In genomic region chr9:13487936-13488335, GRCh38 we compare ENCODE assay signal across 30 cellular contexts.
"Had no signal": no experiment of that assay in that cellular context is flagged by ENCODE, and none has a peak within 500 bp of the region (broad histone marks: within the 10 kb centered on the region; RNA-seq: fewer than 3 reads in every experiment).

No MANE protein-coding gene starts in this region.

- H3K36me3 ChIP-seq: adrenal gland, gastrocnemius medialis, left lung, lower lobe of right lung, neutrophil, upper lobe of left lung, vagina had no signal

- H3K9me3 Mint-ChIP-seq: brain, nephron progenitor cell had no signal

- H3K4me3 Mint-ChIP-seq: activated naive CD4-positive, alpha-beta T cell treated with anti-CD3 and anti-CD28 coated beads for 36 hours; activated naive CD8-positive, alpha-beta T cell treated with anti-CD3 and anti-CD28 coated beads for 36 hours; brain; effector memory CD8-positive, alpha-beta T cell; nephron progenitor cell; T-helper 2 cell treated with Interferon-gamma antibody and Interleukin-4, amounts not matched to agents 5 μg/mL and 100 μg/mL, for 36 hours had no signal

- H3K27me3 Mint-ChIP-seq: activated naive CD8-positive, alpha-beta T cell treated with anti-CD3 and anti-CD28 coated beads for 36 hours; brain; effector memory CD8-positive, alpha-beta T cell; progenitor cell of endocrine pancreas had no signal

- H3K4me1 Mint-ChIP-seq: activated naive CD8-positive, alpha-beta T cell treated with anti-CD3 and anti-CD28 coated beads for 36 hours had no signal

- H3K9me3 ChIP-seq: adrenal gland, gastrocnemius medialis, left lung, lower lobe of right lung, mucosa of descending colon, neutrophil, upper lobe of left lung, vagina had no signal

- H3K27ac Mint-ChIP-seq: activated naive CD4-positive, alpha-beta T cell treated with anti-CD3 and anti-CD28 coated beads for 36 hours; activated naive CD8-positive, alpha-beta T cell treated with anti-CD3 and anti-CD28 coated beads for 36 hours; brain; effector memory CD8-positive, alpha-beta T cell; nephron progenitor cell; progenitor cell of endocrine pancreas; T-helper 2 cell treated with Interferon-gamma antibody and Interleukin-4, amounts not matched to agents 5 μg/mL and 100 μg/mL, for 36 hours had no signal

- H3K4me3 ChIP-seq: adrenal gland, coronary artery, dorsolateral prefrontal cortex, gastrocnemius medialis, left lung, lower lobe of right lung, mucosa of descending colon, upper lobe of left lung, vagina had no signal

- H3K27ac ChIP-seq: adrenal gland, coronary artery, dorsolateral prefrontal cortex, left lung, lower lobe of right lung, neutrophil, upper lobe of left lung, vagina had no signal

- DNase-seq: activated CD4-positive, alpha-beta T cell treated with anti-CD3 and anti-CD28 coated beads for 4 hours; activated CD4-positive, alpha-beta T cell treated with anti-CD3 and anti-CD28 coated beads, Interleukin-2, amount 50 U/mL, for 4 hours; activated effector memory CD4-positive, alpha-beta T cell treated with Interleukin-2 at 50 U/mL for 16 hours; activated naive CD4-positive, alpha-beta T cell treated with anti-CD3 and anti-CD28 coated beads for 36 hours; activated naive CD8-positive, alpha-beta T cell treated with anti-CD3 and anti-CD28 coated beads for 36 hours; adrenal gland; aorta; dorsolateral prefrontal cortex; effector memory CD8-positive, alpha-beta T cell; erythroblast; gastrocnemius medialis; head of caudate nucleus; hippocampal formation; kidney; left lung; lower lobe of right lung; mesendoderm; mucosa of descending colon; nephron progenitor cell; right cardiac atrium; stimulated activated CD4-positive, alpha-beta T cell treated with anti-CD3 and anti-CD28 coated beads, Interleukin-2, amount 100 ng/mL, for 48 hours; stimulated activated naive CD8-positive, alpha-beta T cell treated with anti-CD3 and anti-CD28 coated beads, Interleukin-15, Interleukin-2, amounts not matched to agents 100 U/mL and 50 U/mL, for 24 hours; T-helper 1 cell; upper lobe of left lung had no signal

- H3K27me3 ChIP-seq: adrenal gland, dorsolateral prefrontal cortex, gastrocnemius medialis, left lung, neutrophil, upper lobe of left lung, vagina had no signal

- H3K4me1 ChIP-seq: adrenal gland, left lung had no signal

- H3K36me3 Mint-ChIP-seq: activated naive CD8-positive, alpha-beta T cell treated with anti-CD3 and anti-CD28 coated beads for 36 hours; brain had no signal
